Comparison of ENCODE assay signal across 9 cellular contexts in the genomic region with DNA sequence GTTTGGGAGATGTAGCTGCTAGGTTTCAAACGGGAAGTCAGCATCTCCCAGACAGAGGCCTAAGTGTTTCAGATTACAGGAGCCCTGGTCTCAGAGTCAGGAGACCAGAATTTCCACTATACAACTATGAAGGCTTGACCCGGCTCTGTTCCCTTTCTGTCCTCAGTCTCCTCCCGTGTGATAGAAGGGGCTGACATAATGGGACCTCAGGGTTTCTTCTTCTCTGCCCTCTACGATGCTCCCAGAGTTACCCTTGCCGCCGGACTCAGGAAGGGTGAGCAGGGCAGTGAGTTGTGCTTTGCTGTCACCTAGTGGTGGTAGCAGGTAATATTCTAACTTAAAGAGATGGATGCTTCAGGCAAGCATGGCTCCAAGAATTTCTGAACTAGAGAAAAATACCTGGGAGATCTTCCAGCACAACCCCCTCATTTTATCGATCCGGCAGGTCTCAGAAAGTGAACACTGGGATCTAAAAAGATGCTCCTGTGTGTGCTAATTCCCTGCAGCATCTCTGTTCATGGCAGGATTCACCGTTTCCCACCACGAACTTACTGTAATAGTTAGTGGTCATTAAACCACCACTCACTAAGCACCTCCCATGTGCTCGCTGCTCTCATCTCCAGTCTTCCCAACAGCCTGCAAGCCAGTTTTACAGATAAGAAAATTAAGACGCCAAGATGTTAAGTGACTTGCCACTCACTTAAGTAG.
DNase-seq lines count a peak whose midpoint lies in the region; ATAC-seq, FAIRE-seq and TF ChIP-seq lines count a peak whose summit lies in the region.
"Had no signal": no experiment of that assay in that cellular context is flagged by ENCODE, and none has a peak within 500 bp of the region (broad histone marks: within the 10 kb centered on the region; RNA-seq: fewer than 3 reads in every experiment).

No MANE protein-coding gene starts in this region.

- H3K36me3 ChIP-seq in OCI-LY1 (ENCODE audit: insufficient read depth, low read length), result no peaks in the 10 kb centered on the region
- H3K36me3 ChIP-seq: BLaER1 had no signal

- no peak overlapping the region for H3K27ac ChIP-seq in OCI-LY1 (ENCODE audit: low read depth, low read length, poor library complexity, severe bottlenecking)
- H3K27ac ChIP-seq: BLaER1 had no signal

- no peak overlapping the region for H3K4me3 ChIP-seq in OCI-LY1 (ENCODE audit: low read depth, low read length, poor library complexity, severe bottlenecking)
- H3K4me3 ChIP-seq: BLaER1 had no signal

- H3K27me3 ChIP-seq in OCI-LY1 (ENCODE audit: insufficient read depth, low read length), result 0 out of 2 replicates have a peak, but pooled peaks cover 6% of the 10 kb centered on the region
- H3K27me3 ChIP-seq: BLaER1 had no signal

- H3K79me2 ChIP-seq in OCI-LY1 (ENCODE audit: insufficient read depth, low read length), result no peaks in the 10 kb centered on the region

- no peaks in the 10 kb centered on the region for H3K36me3 Mint-ChIP-seq in activated T-cell treated with anti-CD3 and anti-CD28 coated beads, Interleukin-2, amount 50 U/mL, for 4 hours (ENCODE audit: insufficient read depth)

- peak; percentile 66 to 79 for ATAC-seq in activated T-cell treated with anti-CD3 and anti-CD28 coated beads, Interleukin-2, amount 50 U/mL, for 4 hours

- H4K20me1 ChIP-seq in OCI-LY1 (ENCODE audit: insufficient read depth, low read length), result no peaks in the 10 kb centered on the region
- H4K20me1 ChIP-seq: BLaER1 had no signal

- no peak overlapping the region for H3K4me2 ChIP-seq in OCI-LY1 (ENCODE audit: low read length)
- H3K4me2 ChIP-seq: BLaER1 had no signal

- H3K9ac ChIP-seq in OCI-LY1 (ENCODE audit: low read length), result no peak overlapping the region
- H3K9ac ChIP-seq: BLaER1 had no signal

- H3K9me3 Mint-ChIP-seq in activated T-cell treated with anti-CD3 and anti-CD28 coated beads, Interleukin-2, amount 50 U/mL, for 4 hours, result no peaks in the 10 kb centered on the region

- TF ChIP-seq CTCF in OCI-LY1 (IDR thresholded peaks at IDR 0.05; ENCODE audit: low read length), result peak; percentile 91

- H3K9me3 ChIP-seq in OCI-LY1 (ENCODE audit: low read length), result no peaks in the 10 kb centered on the region
- H3K9me3 ChIP-seq: BLaER1 had no signal

- no peaks in the 10 kb centered on the region for H3F3A ChIP-seq in OCI-LY1 (ENCODE audit: insufficient read depth, low read length)

- DNase-seq in NCI-H1436 (lab: John Stamatoyannopoulos, UW) (peak; percentile 38), NCI-H1436 treated with DMSO at 0.1 percent for 48 hours (lab: John Stamatoyannopoulos, UW) (no peak), HK-2 (ENCODE audit: unreplicated experiment) (peak; percentile 38), fibroblast of the conjunctiva (ENCODE audit: low read depth) (peak; percentile 62), nucleus accumbens (lab: John Stamatoyannopoulos, UW) (peak in 48 of 56 donors; percentile 8 to 75 (median 38)), urothelium cell line (ENCODE audit: low spot score) (peak; percentile 88)
- peak; percentile 29 for DNase-seq in activated T-cell treated with anti-CD3 and anti-CD28 coated beads, Interleukin-2, amount 50 U/mL, for 4 hours

- no peaks in the 10 kb centered on the region for H3K9me2 ChIP-seq in OCI-LY1 (ENCODE audit: low read depth, low read length)

- H3K4me3 Mint-ChIP-seq in activated T-cell treated with anti-CD3 and anti-CD28 coated beads, Interleukin-2, amount 50 U/mL, for 4 hours, result peak overlapping the region; percentile 42

- H3K4me1 Mint-ChIP-seq in activated T-cell treated with anti-CD3 and anti-CD28 coated beads, Interleukin-2, amount 50 U/mL, for 4 hours (ENCODE audit: low read depth), result peaks cover 2% of the 10 kb centered on the region

- H3K4me1 ChIP-seq in OCI-LY1 (ENCODE audit: insufficient read depth, low read length, severe bottlenecking), result no peaks in the 10 kb centered on the region
- H3K4me1 ChIP-seq: BLaER1 had no signal

- FAIRE-seq in urothelium cell line (lab: Jason Lieb, UNC), result peak; percentile 91

- H2AFZ ChIP-seq in OCI-LY1 (ENCODE audit: low read length), result no peak overlapping the region

- peaks cover 7% of the 10 kb centered on the region for H3K27me3 Mint-ChIP-seq in activated T-cell treated with anti-CD3 and anti-CD28 coated beads, Interleukin-2, amount 50 U/mL, for 4 hours (ENCODE audit: low read depth)
